ENCODE assay signal across 10 cellular contexts in genomic region chr6:4167833-4168232, GRCh38.
"Had no signal": no experiment of that assay in that cellular context is flagged by ENCODE, and none has a peak within 500 bp of the region (broad histone marks: within the 10 kb centered on the region; RNA-seq: fewer than 3 reads in every experiment).

No MANE protein-coding gene starts in this region.

- H3K4me3 Mint-ChIP-seq: H9, IgD-negative memory B cell had no signal

- ATAC-seq: HepG2 had no signal

- H3K36me3 Mint-ChIP-seq: IgD-negative memory B cell had no signal

- DNase-seq: GM23248, GOT3, H9, HCEC 1CT, Kasumi-1, KG1 had no signal

- H3K9ac ChIP-seq: GM23248 had no signal

- H2AFZ ChIP-seq: GM23248 had no signal

- FAIRE-seq: H54, HepG2 had no signal

- H3K27ac ChIP-seq: GM23248, HL-60 had no signal

- H3K27ac Mint-ChIP-seq: IgD-negative memory B cell had no signal

- H3K4me3 ChIP-seq: GM23248 had no signal
